In the genomic region with DNA sequence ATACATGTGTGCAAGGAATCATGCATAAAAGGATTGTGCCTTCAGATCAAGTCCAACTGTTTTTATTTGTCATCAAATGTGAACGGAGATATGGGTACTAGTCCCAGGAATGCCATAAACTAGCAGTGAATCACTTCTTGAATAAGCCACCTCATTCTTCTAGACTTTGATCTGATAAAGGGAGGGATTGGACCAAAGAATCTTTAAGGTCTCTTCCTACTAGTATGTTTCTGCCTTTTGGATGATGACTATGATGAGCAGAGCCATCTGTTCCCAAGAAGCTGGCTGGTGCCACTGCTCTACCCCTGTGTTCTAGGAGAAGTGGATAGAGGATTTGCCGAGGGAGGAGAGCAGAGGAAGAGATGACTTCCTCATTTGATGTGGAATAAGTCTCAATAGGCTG, we compare ENCODE assay signal across 16 cellular contexts. TPM values are rescaled to one million over a fixed set of nuclear protein-coding genes. Genes with fewer than 3 reads are reported as not detected.
A peak's percentile ranks its signal among the peaks of the same experiment; 100 is the strongest.
DNase-seq lines count a peak whose midpoint lies in the region; ATAC-seq, FAIRE-seq and TF ChIP-seq lines count a peak whose summit lies in the region.
"Had no signal": no experiment of that assay in that cellular context is flagged by ENCODE, and none has a peak within 500 bp of the region (broad histone marks: within the 10 kb centered on the region; RNA-seq: fewer than 3 reads in every experiment).

No MANE protein-coding gene starts in this region.

- no peaks in the 10 kb centered on the region for H3K4me1 Mint-ChIP-seq in activated CD8-positive, alpha-beta T cell treated with anti-CD3 and anti-CD28 coated beads for 36 hours (ENCODE audit: low read depth)
- H3K4me1 Mint-ChIP-seq: activated CD4-positive, alpha-beta T cell treated with anti-CD3 and anti-CD28 coated beads, Interleukin-2, amount 10 ng/mL, durations not matched to agents 24 days and 14 days; activated T-helper 17 cell treated with anti-CD3 and anti-CD28 coated beads, Interleukin-2, amount 50 U/mL, for 72 hours; T-cell had no signal

- FAIRE-seq in RCC 7860 (lab: Jason Lieb, UNC): peak; percentile 90
- FAIRE-seq in GM19239 (lab: Jason Lieb, UNC): no peak

- H3K4me3 Mint-ChIP-seq in activated CD8-positive, alpha-beta T cell treated with anti-CD3 and anti-CD28 coated beads for 36 hours: no peak overlapping the region
- H3K4me3 Mint-ChIP-seq: activated CD4-positive, alpha-beta T cell treated with anti-CD3 and anti-CD28 coated beads, Interleukin-2, amount 10 ng/mL, durations not matched to agents 24 days and 14 days; activated T-helper 17 cell treated with anti-CD3 and anti-CD28 coated beads, Interleukin-2, amount 50 U/mL, for 72 hours; CD8-positive, alpha-beta T cell; stimulated activated naive CD8-positive, alpha-beta T cell treated with anti-CD3 and anti-CD28 coated beads, Interleukin-15, Interleukin-2, amounts not matched to agents 100 ng/mL and 50 ng/mL, for 24 hours; T-cell had no signal

- peaks cover 2% of the 10 kb centered on the region for H3K27me3 Mint-ChIP-seq in activated CD8-positive, alpha-beta T cell treated with anti-CD3 and anti-CD28 coated beads for 36 hours

- ATAC-seq in activated CD8-positive, alpha-beta T cell treated with anti-CD3 and anti-CD28 coated beads for 36 hours: no peak
- no peak for ATAC-seq in HG03342 (IDR thresholded peaks at IDR 0.05; ENCODE audit: unreplicated experiment)
- ATAC-seq: activated T-helper 17 cell treated with anti-CD3 and anti-CD28 coated beads, Interleukin-2, amount 50 U/mL, for 72 hours; CD8-positive, alpha-beta T cell; T-cell had no signal

- H3K27ac ChIP-seq in osteoblast (ENCODE audit: low read depth, low read length): peak overlapping the region; percentile 95

- DNase-seq in GM03348 (ENCODE audit: low spot score) (peak; percentile 53), RCC 7860 (ENCODE audit: low spot score) (peak; percentile 98), dedifferentiated amniotic fluid mesenchymal stem cell (ENCODE audit: extremely low spot score) (peak; percentile 76), osteoblast (ENCODE audit: insufficient read length, low spot score, missing footprints) (no peak), GM19239 (ENCODE audit: insufficient read length, low spot score) (no peak), T-helper 9 cell (no peak)
- no peak for DNase-seq in activated CD8-positive, alpha-beta T cell treated with anti-CD3 and anti-CD28 coated beads for 36 hours
- DNase-seq: activated CD4-positive, alpha-beta T cell treated with anti-CD3 and anti-CD28 coated beads, Interleukin-2, amount 10 ng/mL, durations not matched to agents 24 days and 14 days; CD8-positive, alpha-beta T cell; erythroblast; NCI-H187 treated with DMSO at 0.1 percent for 48 hours; retina; T-cell had no signal

- no peak overlapping the region for H3K27ac Mint-ChIP-seq in activated CD8-positive, alpha-beta T cell treated with anti-CD3 and anti-CD28 coated beads for 36 hours
- H3K27ac Mint-ChIP-seq: activated CD4-positive, alpha-beta T cell treated with anti-CD3 and anti-CD28 coated beads, Interleukin-2, amount 10 ng/mL, durations not matched to agents 24 days and 14 days; activated T-helper 17 cell treated with anti-CD3 and anti-CD28 coated beads, Interleukin-2, amount 50 U/mL, for 72 hours; CD8-positive, alpha-beta T cell; stimulated activated naive CD8-positive, alpha-beta T cell treated with anti-CD3 and anti-CD28 coated beads, Interleukin-15, Interleukin-2, amounts not matched to agents 100 ng/mL and 50 ng/mL, for 24 hours; T-cell had no signal

- H3K4me2 ChIP-seq in osteoblast (ENCODE audit: insufficient read depth, low read length): peak overlapping the region; percentile 51

- H4K20me1 ChIP-seq in osteoblast (ENCODE audit: insufficient read depth, low read length): no peaks in the 10 kb centered on the region

- H3K79me2 ChIP-seq in osteoblast (ENCODE audit: insufficient read depth, low read length): peaks cover 5% of the 10 kb centered on the region

- TF ChIP-seq CTCF in osteoblast (IDR thresholded peaks at IDR 0.05; ENCODE audit: extremely low read depth, low read depth, low read length): no peak
- no peak for TF ChIP-seq CTCF in activated CD8-positive, alpha-beta T cell treated with anti-CD3 and anti-CD28 coated beads for 36 hours (IDR thresholded peaks at IDR 0.05)

- no peaks in the 10 kb centered on the region for H3K27me3 ChIP-seq in osteoblast (ENCODE audit: insufficient read depth, low read length)

- intact Hi-C loops in activated CD8-positive, alpha-beta T cell treated with anti-CD3 and anti-CD28 coated beads for 36 hours (cut with micrococcal nuclease): no loop called here

- no peak overlapping the region for H2AFZ ChIP-seq in osteoblast (ENCODE audit: low read length)

- H3K36me3 ChIP-seq in osteoblast (ENCODE audit: insufficient read depth, low read length): no peaks in the 10 kb centered on the region

- H3K36me3 Mint-ChIP-seq in activated CD8-positive, alpha-beta T cell treated with anti-CD3 and anti-CD28 coated beads for 36 hours (ENCODE audit: low read depth): no peaks in the 10 kb centered on the region
- H3K36me3 Mint-ChIP-seq: CD8-positive, alpha-beta T cell; T-cell had no signal

- peaks cover 74% of the 10 kb centered on the region for H3K4me1 ChIP-seq in osteoblast (ENCODE audit: insufficient read depth, low read length)

- peak overlapping the region; percentile 24 for H3K4me3 ChIP-seq in osteoblast (ENCODE audit: insufficient read depth, low read length)

- POLR2A ChIA-PET in activated CD8-positive, alpha-beta T cell treated with anti-CD3 and anti-CD28 coated beads for 36 hours (lab: Charles Lee): no interaction called here

- no peaks in the 10 kb centered on the region for H3K9me3 Mint-ChIP-seq in activated CD8-positive, alpha-beta T cell treated with anti-CD3 and anti-CD28 coated beads for 36 hours
- H3K9me3 Mint-ChIP-seq: activated CD4-positive, alpha-beta T cell treated with anti-CD3 and anti-CD28 coated beads, Interleukin-2, amount 10 ng/mL, durations not matched to agents 24 days and 14 days; activated T-helper 17 cell treated with anti-CD3 and anti-CD28 coated beads, Interleukin-2, amount 50 U/mL, for 72 hours; CD8-positive, alpha-beta T cell; stimulated activated naive CD8-positive, alpha-beta T cell treated with anti-CD3 and anti-CD28 coated beads, Interleukin-15, Interleukin-2, amounts not matched to agents 100 ng/mL and 50 ng/mL, for 24 hours; T-cell had no signal

- CTCF ChIA-PET in activated CD8-positive, alpha-beta T cell treated with anti-CD3 and anti-CD28 coated beads for 36 hours (lab: Charles Lee): no interaction called here

- H3K9me3 ChIP-seq in osteoblast (ENCODE audit: low read depth, low read length): no peaks in the 10 kb centered on the region

RNA-seq across cellular contexts. Expression of a gene that starts 28.8 kb away (rescaled TPM):
- 158 and 161 TPM in 2 replicates for total RNA-seq in osteoblast
- 1 to 10 TPM; 2.4 to 2.8 TPM for total RNA-seq in activated CD8-positive, alpha-beta T cell treated with anti-CD3 and anti-CD28 coated beads for 36 hours

Comparison
In these comparisons a context has a peak if more than half of its experiments do, and no peak if none do; other contexts are left out.
1. DNase-seq: peak in GM03348 (single experiment), RCC 7860 (single experiment) and dedifferentiated amniotic fluid mesenchymal stem cell (single experiment); none in osteoblast (single experiment), activated CD8-positive, alpha-beta T cell treated with anti-CD3 and anti-CD28 coated beads for 36 hours (single experiment), GM19239 (single experiment) and T-helper 9 cell (single experiment).
2. RNA of a gene that starts 28.8 kb away (total RNA-seq): 158 to 161 TPM in osteoblast; 2.4 to 2.8 TPM in activated CD8-positive, alpha-beta T cell treated with anti-CD3 and anti-CD28 coated beads for 36 hours; every median in the first group is over 10 times any median in the second.